ENCODE assay signal across 10 cellular contexts in the genomic region with DNA sequence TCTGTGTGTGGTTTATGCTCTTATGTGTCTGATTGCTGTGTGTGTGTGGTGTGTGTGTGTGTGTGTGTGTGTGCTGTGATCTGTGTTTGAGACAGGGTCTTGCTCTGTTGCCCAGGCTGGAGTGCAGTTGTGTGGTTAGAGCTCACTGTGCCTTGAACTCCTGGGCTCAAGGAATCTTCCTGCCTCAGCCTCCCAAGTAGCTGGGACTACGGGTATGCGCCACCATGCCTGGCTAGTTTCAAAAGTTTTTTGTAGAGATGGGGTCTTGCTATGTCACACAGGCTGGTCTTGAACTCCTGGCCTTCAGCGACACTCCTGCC. TPM values are rescaled to one million over a fixed set of nuclear protein-coding genes. Genes with fewer than 3 reads are reported as not detected.
DNase-seq lines count a peak whose midpoint lies in the region; ATAC-seq and TF ChIP-seq lines count a peak whose summit lies in the region.
"Had no signal": no experiment of that assay in that cellular context is flagged by ENCODE, and none has a peak within 500 bp of the region (broad histone marks: within the 10 kb centered on the region; RNA-seq: fewer than 3 reads in every experiment).

No MANE protein-coding gene starts in this region.

- intact Hi-C loops in right cardiac atrium (cut with DNase I): loop anchor here (5.0 to 10.0 kb wide), 7 partner anchors 68 to 438 kb away; a partner anchor contains a TSS
- intact Hi-C loops in heart right ventricle (cut with DNase I): loop anchor here in 8 of 10 donors (2.0 to 10.0 kb wide), 8 partner anchors 61 to 436 kb away; a partner anchor contains a TSS
- intact Hi-C loops in aorta (cut with DNase I): loop anchor here (5.0 kb wide), 2 partner anchors 186 to 196 kb away; no protein-coding TSS in a partner anchor
- intact Hi-C loops in lower lobe of right lung (cut with DNase I): no loop called here

- no peak overlapping the region for H3K23ac ChIP-seq in mesenchymal stem cell (ENCODE audit: low read length in 2 of 2)

- H3K27ac ChIP-seq in right cardiac atrium (ENCODE audit: low read length): no peak overlapping the region
- H3K27ac ChIP-seq in heart right ventricle: peak overlapping the region in 5 of 10 donors; percentile 29 to 67 (median 61)
- no peak overlapping the region for H3K27ac ChIP-seq in mesenchymal stem cell (ENCODE audit: low read length, poor library complexity, severe bottlenecking)
- H3K27ac ChIP-seq in temporal lobe (ENCODE audit: low read depth, low read length): peak overlapping the region; percentile 44
- no peak overlapping the region for H3K27ac ChIP-seq in aorta (ENCODE audit: low read depth in 1 of 2, low read length in 2 of 2)
- H3K27ac ChIP-seq in lower lobe of right lung: no peak overlapping the region

- peaks cover 15% of the 10 kb centered on the region for H3K79me1 ChIP-seq in mesenchymal stem cell (replicated peaks; ENCODE audit: low read length, poor library complexity, severe bottlenecking)

- H3K27ac Mint-ChIP-seq in brain: peak overlapping the region; percentile 34 to 88 (median 66)

- TF ChIP-seq CTCF in heart right ventricle (IDR thresholded peaks at IDR 0.05) (no peak), brain (conservative IDR thresholded peaks at IDR 0.05) (no peak), lower lobe of right lung (IDR thresholded peaks at IDR 0.05) (no peak)

- peak overlapping the region; percentile 44 to 79 (median 67) for H3K4me3 Mint-ChIP-seq in brain

- H3K4me3 ChIP-seq in right cardiac atrium (ENCODE audit: low read length) (no peak overlapping the region), heart right ventricle (no peak overlapping the region), mesenchymal stem cell (ENCODE audit: insufficient read depth in 1 of 2, low read depth in 1 of 2, low read length in 2 of 2) (no peak overlapping the region), aorta (ENCODE audit: low read length in 2 of 2) (no peak overlapping the region), lower lobe of right lung (no peak overlapping the region)

- no peak overlapping the region for H2BK15ac ChIP-seq in mesenchymal stem cell (ENCODE audit: low read depth, poor library complexity, severe bottlenecking)

- H2BK5ac ChIP-seq in mesenchymal stem cell (ENCODE audit: low read depth, low read length, poor library complexity, severe bottlenecking): no peak overlapping the region

- H3K9me3 Mint-ChIP-seq in brain: peaks cover 0 to 2% (median 0%) of the 10 kb centered on the region in 5 experiments
- H3K9me3 Mint-ChIP-seq: activated naive CD4-positive, alpha-beta T cell treated with anti-CD3 and anti-CD28 coated beads, Interleukin-2, amount 50 U/mL, for 72 hours had no signal

- no peak overlapping the region for H4K8ac ChIP-seq in mesenchymal stem cell (ENCODE audit: low read length)

- H3K27me3 ChIP-seq in right cardiac atrium (ENCODE audit: control insufficient read depth, insufficient read depth) (no peaks in the 10 kb centered on the region), heart right ventricle (no peaks in the 10 kb centered on the region), mesenchymal stem cell (ENCODE audit: control insufficient read depth in 1 of 2, insufficient read depth in 1 of 2, low read length in 2 of 2) (no peaks in the 10 kb centered on the region), aorta (ENCODE audit: control insufficient read depth in 1 of 2, insufficient read depth in 2 of 2, low read length in 1 of 2) (no peaks in the 10 kb centered on the region), lower lobe of right lung (ENCODE audit: low read depth) (no peaks in the 10 kb centered on the region)
- H3K27me3 ChIP-seq: upper lobe of left lung had no signal

- WGBS in right cardiac atrium: 88% methylated on average over 3 of the region's 3 CpGs
- WGBS in heart right ventricle, 2 donors: 90 to 93% methylated on average over 3 of the region's 3 CpGs
- WGBS in mesenchymal stem cell: 92% methylated on average over 3 of the region's 3 CpGs
- 93 to 97% methylated on average over 3 of the region's 3 CpGs for WGBS in aorta, 2 donors

- no peak overlapping the region for H2BK120ac ChIP-seq in mesenchymal stem cell (ENCODE audit: low read depth, low read length)

- H3K9ac ChIP-seq in mesenchymal stem cell (ENCODE audit: low read length): peak overlapping the region; percentile 78

- no peak overlapping the region for H2AFZ ChIP-seq in mesenchymal stem cell (ENCODE audit: low read depth, low read length)

- H3K4ac ChIP-seq in mesenchymal stem cell (ENCODE audit: low read depth in 1 of 2, low read length in 2 of 2): no peak overlapping the region

- H2BK12ac ChIP-seq in mesenchymal stem cell (ENCODE audit: low read length in 2 of 2): no peak overlapping the region

- no peaks in the 10 kb centered on the region for H3K36me3 Mint-ChIP-seq in brain

- peaks cover 4% of the 10 kb centered on the region for H3K27me3 Mint-ChIP-seq in brain

- peaks cover 50% of the 10 kb centered on the region for H3K4me1 Mint-ChIP-seq in brain

- H3K36me3 ChIP-seq in heart right ventricle: peaks cover 0 to 9% (median 0%) of the 10 kb centered on the region in 9 donors
- peaks cover 1 to 19% of the 10 kb centered on the region in 2 experiments for H3K36me3 ChIP-seq in mesenchymal stem cell (ENCODE audit: control insufficient read depth in 1 of 2, insufficient read depth in 2 of 2, low read depth in 1 of 2, low read length in 2 of 2)
- H3K36me3 ChIP-seq in aorta (ENCODE audit: control insufficient read depth in 1 of 2, insufficient read depth in 2 of 2, low read length in 1 of 2): no peaks in the 10 kb centered on the region
- H3K36me3 ChIP-seq in lower lobe of right lung: peaks cover 3% of the 10 kb centered on the region
- H3K36me3 ChIP-seq: upper lobe of left lung had no signal

- H3K14ac ChIP-seq in mesenchymal stem cell (ENCODE audit: low read length in 2 of 2): no peak overlapping the region

- H3K18ac ChIP-seq in mesenchymal stem cell (ENCODE audit: low read depth in 1 of 2, low read length in 2 of 2): no peak overlapping the region

- H4K91ac ChIP-seq in mesenchymal stem cell (ENCODE audit: low read length): no peak overlapping the region

- no peak overlapping the region for H3K4me2 ChIP-seq in mesenchymal stem cell (ENCODE audit: low read length, poor library complexity, severe bottlenecking)

- H3K4me1 ChIP-seq in right cardiac atrium (ENCODE audit: control insufficient read depth, insufficient read depth, low read length) (peaks cover 5% of the 10 kb centered on the region), heart right ventricle (peaks cover 13 to 51% (median 45%) of the 10 kb centered on the region in 9 donors), mesenchymal stem cell (ENCODE audit: control insufficient read depth, insufficient read depth, low read depth, low read length) (peaks cover 41% of the 10 kb centered on the region), aorta (ENCODE audit: control insufficient read depth in 1 of 2, insufficient read depth in 2 of 2, low read length in 2 of 2) (no peaks in the 10 kb centered on the region), lower lobe of right lung (peaks cover 39% of the 10 kb centered on the region)

- peak in 2 of 3 donors; percentile 16 to 20 for DNase-seq in right cardiac atrium
- no peak for DNase-seq in heart right ventricle
- DNase-seq in mesenchymal stem cell: no peak
- DNase-seq in aorta: no peak
- DNase-seq in NCI-H1436 treated with DMSO at 0.1 percent for 48 hours (lab: John Stamatoyannopoulos, UW): no peak
- DNase-seq in lower lobe of right lung: no peak

- H2AK5ac ChIP-seq in mesenchymal stem cell (ENCODE audit: low read length, severe bottlenecking): no peak overlapping the region

- no peak for ATAC-seq in right cardiac atrium
- ATAC-seq in heart right ventricle: no peak
- no peak for ATAC-seq in aorta (ENCODE audit: low FRiP score)
- ATAC-seq in lower lobe of right lung: no peak

- no peaks in the 10 kb centered on the region for H3K9me3 ChIP-seq in right cardiac atrium (ENCODE audit: control insufficient read depth, low read length)
- H3K9me3 ChIP-seq in heart right ventricle: no peaks in the 10 kb centered on the region
- H3K9me3 ChIP-seq in mesenchymal stem cell (ENCODE audit: control insufficient read depth, low read length): no peaks in the 10 kb centered on the region
- no peaks in the 10 kb centered on the region for H3K9me3 ChIP-seq in aorta (ENCODE audit: control insufficient read depth, low read length)
- H3K9me3 ChIP-seq in lower lobe of right lung: no peaks in the 10 kb centered on the region
- H3K9me3 ChIP-seq: upper lobe of left lung had no signal

RNA-seq across cellular contexts. Expression of a gene that starts 3.4 kb away (rescaled TPM):
- total RNA-seq in right cardiac atrium (10 to 100 TPM; 12.3 to 16.1 (median 13.6) TPM), heart right ventricle (10 to 100 TPM; 11.1 to 14.8 (median 13.7) TPM), temporal lobe (15.0 TPM), aorta (10 to 100 TPM; 10.8 to 16.5 TPM), lower lobe of right lung (13.7 TPM)
- polyA plus RNA-seq in right cardiac atrium (9.8 TPM), heart right ventricle (10 to 100 TPM in 1 of 2 donors, 1 to 10 TPM in 1; 4.6 to 11.8 TPM), brain (ENCODE audit: insufficient read depth, low read depth, low replicate concordance) (15.2 TPM), aorta (10 to 100 TPM in 1 of 2 donors, 1 to 10 TPM in 1; 1.5 to 10.8 TPM)
- polyA plus RNA-seq in mesenchymal stem cell (2013, experiment 1 of 2): 12.2 TPM
- 11.7 TPM for polyA plus RNA-seq in mesenchymal stem cell (2013, experiment 2 of 2)

RNA-seq across cellular contexts. Expression of a gene that starts 6.3 kb away (rescaled TPM):
- total RNA-seq in right cardiac atrium (1 to 10 TPM; 3.3 to 4.9 (median 3.8) TPM), heart right ventricle (1 to 10 TPM; 3.4 to 8.4 (median 4.0) TPM), temporal lobe (7.6 TPM), aorta (1 to 10 TPM in 1 of 2 donors, under 1 TPM in 1; 0.84 to 4.1 TPM), lower lobe of right lung (3.6 TPM)
- polyA plus RNA-seq in right cardiac atrium (4.8 TPM), heart right ventricle (1 to 10 TPM; 3.9 to 8.8 TPM), brain (ENCODE audit: insufficient read depth, low read depth, low replicate concordance) (29.4 TPM), aorta (1 to 10 TPM; 1.8 to 2.0 TPM)
- 2.8 TPM for polyA plus RNA-seq in mesenchymal stem cell (2013, experiment 1 of 2)
- polyA plus RNA-seq in mesenchymal stem cell (2013, experiment 2 of 2): 2.2 TPM

RNA-seq across cellular contexts. Expression of a gene that starts 7.8 kb away (rescaled TPM):
- total RNA-seq in right cardiac atrium: 10 to 100 TPM; 42.5 to 44.7 (median 43.5) TPM
- 29.6 TPM for polyA plus RNA-seq in right cardiac atrium
- total RNA-seq in heart right ventricle: 10 to 100 TPM; 43.8 to 53.6 (median 48.1) TPM
- polyA plus RNA-seq in heart right ventricle: 10 to 100 TPM; 27.8 to 48.4 TPM
- 196 TPM for polyA plus RNA-seq in brain (ENCODE audit: insufficient read depth, low read depth, low replicate concordance)
- polyA plus RNA-seq in mesenchymal stem cell (2013, experiment 1 of 2): 31.5 TPM
- polyA plus RNA-seq in mesenchymal stem cell (2013, experiment 2 of 2): 30.9 TPM
- 67.9 TPM for total RNA-seq in temporal lobe
- total RNA-seq in aorta: 10 to 100 TPM; 50.3 to 59.1 TPM
- 10 to 100 TPM; 20.9 to 53.3 TPM for polyA plus RNA-seq in aorta
- total RNA-seq in lower lobe of right lung: 57.2 TPM

RNA-seq across cellular contexts. Expression of a gene that starts 16.9 kb away (rescaled TPM):
- total RNA-seq in right cardiac atrium (10 to 100 TPM; 35.5 to 47.0 (median 44.0) TPM), heart right ventricle (10 to 100 TPM; 27.3 to 70.4 (median 39.0) TPM), temporal lobe (17.5 TPM), aorta (10 to 100 TPM; 27.2 to 39.5 TPM), lower lobe of right lung (31.5 TPM)
- polyA plus RNA-seq in right cardiac atrium (36.5 TPM), heart right ventricle (100 to 1,000 TPM in 1 of 2 donors, 10 to 100 TPM in 1; 36.3 to 130 TPM), brain (ENCODE audit: insufficient read depth, low read depth, low replicate concordance) (45.7 TPM), aorta (10 to 100 TPM; 24.3 to 85.0 TPM)
- polyA plus RNA-seq in mesenchymal stem cell (2013, experiment 1 of 2): 21.1 TPM
- 20.1 TPM for polyA plus RNA-seq in mesenchymal stem cell (2013, experiment 2 of 2)

Comparison
In these comparisons a context has a peak if more than half of its experiments do, and no peak if none do; other contexts are left out.
1. DNase-seq: peak in right cardiac atrium (2 of 3); none in heart right ventricle (0 of 2), mesenchymal stem cell (single experiment), aorta (0 of 2), NCI-H1436 treated with DMSO at 0.1 percent for 48 hours (single experiment) and lower lobe of right lung (single experiment).